In genomic region chr15:93173369-93173768, GRCh38 we compare ENCODE assay signal across 15 cellular contexts.
A peak's percentile ranks its signal among the peaks of the same experiment; 100 is the strongest.
DNase-seq lines count a peak whose midpoint lies in the region; ATAC-seq and TF ChIP-seq lines count a peak whose summit lies in the region.
"Had no signal": no experiment of that assay in that cellular context is flagged by ENCODE, and none has a peak within 500 bp of the region (broad histone marks: within the 10 kb centered on the region; RNA-seq: fewer than 3 reads in every experiment).

No MANE protein-coding gene starts in this region.

- H3K27ac ChIP-seq in epithelial cell of prostate (peak overlapping the region; percentile 61), smooth muscle cell (ENCODE audit: low read depth) (peak overlapping the region; percentile 33)

- H4K20me1 ChIP-seq in smooth muscle cell (ENCODE audit: low read depth) = no peaks in the 10 kb centered on the region

- no peaks in the 10 kb centered on the region for H3K36me3 ChIP-seq in smooth muscle cell (ENCODE audit: low read depth)

- no peaks in the 10 kb centered on the region for H3F3A ChIP-seq in smooth muscle cell (ENCODE audit: low read depth)

- H3K9me3 ChIP-seq in smooth muscle cell (replicated peaks; ENCODE audit: low read depth) = no peaks in the 10 kb centered on the region

- DNase-seq in NCI-H524 treated with DMSO at 0.1 percent for 48 hours (lab: John Stamatoyannopoulos, UW) (peak; percentile 78), epithelial cell of prostate (ENCODE audit: low read depth, low spot score) (peak; percentile 77), smooth muscle cell (lab: John Stamatoyannopoulos, UW; ENCODE audit: unreplicated experiment) (no peak), putamen (ENCODE audit: low spot score) (no peak), SIG-M5 treated with dmso at 0.1 percent for 504 hours (lab: John Stamatoyannopoulos, UW; ENCODE audit: unreplicated experiment) (no peak)
- DNase-seq: activated naive CD4-positive, alpha-beta T cell; GOT3; naive B cell; NCI-H1105 treated with DMSO at 0.1 percent for 48 hours; NCI-H526; right cardiac atrium; Right ventricle myocardium superior; substantia nigra had no signal

- WGBS in smooth muscle cell (ENCODE audit: low lambda C conversion rate) = 48% methylated on average over 3 of the region's 3 CpGs

- H3K79me2 ChIP-seq in smooth muscle cell (ENCODE audit: low read depth) = no peaks in the 10 kb centered on the region

- H3K4me2 ChIP-seq in smooth muscle cell = no peak overlapping the region

- H3K27me3 ChIP-seq in smooth muscle cell (ENCODE audit: low read depth) = no peaks in the 10 kb centered on the region

- H2AFZ ChIP-seq in smooth muscle cell (ENCODE audit: low read depth) = no peak overlapping the region

- H3K4me1 ChIP-seq in smooth muscle cell (ENCODE audit: low read depth) = no peaks in the 10 kb centered on the region

- H3K9ac ChIP-seq in smooth muscle cell (ENCODE audit: low read depth) = no peak overlapping the region

- TF ChIP-seq CTCF in smooth muscle cell (IDR thresholded peaks at IDR 0.05; ENCODE audit: borderline replicate concordance, insufficient read depth, poor library complexity, severe bottlenecking) = no peak

- H3K4me3 ChIP-seq in smooth muscle cell = no peak overlapping the region

- ATAC-seq in GM18858 (IDR thresholded peaks at IDR 0.05; ENCODE audit: unreplicated experiment) (peak; percentile 46), HG02970 (IDR thresholded peaks at IDR 0.05; ENCODE audit: low FRiP score, unreplicated experiment) (no peak)
- ATAC-seq: right cardiac atrium had no signal

Comparison
In these comparisons a context has a peak if more than half of its experiments do, and no peak if none do; other contexts are left out.
1. DNase-seq: peak in NCI-H524 treated with DMSO at 0.1 percent for 48 hours (single experiment) and epithelial cell of prostate (single experiment); none in smooth muscle cell (single experiment), putamen (single experiment) and SIG-M5 treated with dmso at 0.1 percent for 504 hours (single experiment).